21 cellular contexts compared by ENCODE assay signal in the genomic region with DNA sequence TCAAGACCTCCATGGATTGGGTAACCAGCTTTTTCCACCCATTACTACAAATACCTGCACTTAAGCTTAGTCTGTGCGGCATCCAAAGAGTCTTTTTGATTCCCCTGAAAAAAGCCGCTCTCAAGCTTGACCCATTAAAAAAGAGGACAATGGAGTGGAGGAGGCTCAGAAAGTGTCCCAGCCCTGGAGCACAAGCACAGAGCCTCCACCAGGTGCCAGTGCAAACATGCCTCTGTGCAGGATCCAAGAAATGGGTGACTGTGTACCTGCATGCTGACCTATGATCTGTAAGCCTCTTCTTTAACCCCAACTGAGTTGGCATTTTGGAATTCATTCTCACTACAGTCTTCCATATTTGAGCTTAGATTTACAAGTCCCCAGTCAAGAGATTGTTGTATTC.
DNase-seq lines count a peak whose midpoint lies in the region; ATAC-seq, FAIRE-seq and TF ChIP-seq lines count a peak whose summit lies in the region.
"Had no signal": no experiment of that assay in that cellular context is flagged by ENCODE, and none has a peak within 500 bp of the region (broad histone marks: within the 10 kb centered on the region; RNA-seq: fewer than 3 reads in every experiment).

No MANE protein-coding gene starts in this region.

- WGBS in H1 (ENCODE audit: extremely low coverage in 1 of 2, insufficient coverage in 1 of 2, insufficient read length in 1 of 2, insufficient replicate concordance in 2 of 2, low coverage in 1 of 2, low lambda C conversion rate in 2 of 2, missing lambda C conversion rate in 1 of 2), 2 experiments: 100% methylated on average over 2 of the region's 2 CpGs; no CpG with 5 or more reads in 1 of the 2 experiments
- 94 to 95% methylated on average over 2 of the region's 2 CpGs for WGBS in pancreas, 2 donors

- intact Hi-C loops in activated CD8-positive, alpha-beta T cell treated with anti-CD3 and anti-CD28 coated beads for 36 hours (cut with micrococcal nuclease): no loop called here
- intact Hi-C loops in CD4-positive, alpha-beta T cell (cut with DNase I, micrococcal nuclease): loop anchor here in 1 of 2 experiments (10.0 kb wide), 1 partner anchor 171 kb away; a partner anchor contains a TSS
- intact Hi-C loops in pancreas (cut with DNase I): no loop called here
- intact Hi-C loops in ascending aorta (cut with DNase I): no loop called here

- FAIRE-seq in H1 (lab: Jason Lieb, UNC): no peak
- FAIRE-seq in pancreas (lab: Jason Lieb, UNC): no peak
- FAIRE-seq: A549, GM12891 had no signal

- no peaks in the 10 kb centered on the region for H3K9me3 Mint-ChIP-seq in activated CD8-positive, alpha-beta T cell treated with anti-CD3 and anti-CD28 coated beads for 36 hours
- H3K9me3 Mint-ChIP-seq in activated CD8-positive, alpha-beta T cell treated with anti-CD3 and anti-CD28 coated beads, Interleukin-2, amount 10 ng/mL, durations not matched to agents 7 days and 5 days (ENCODE audit: insufficient read depth): no peaks in the 10 kb centered on the region
- H3K9me3 Mint-ChIP-seq in CD4-positive, alpha-beta T cell: no peaks in the 10 kb centered on the region

- no peak overlapping the region for H2AK5ac ChIP-seq in H1 (ENCODE audit: low read depth, low read length)

- H3K14ac ChIP-seq in H1 (ENCODE audit: insufficient read length): no peak overlapping the region

- H3K4me3 ChIP-seq in H1 (ENCODE audit: extremely low read depth in 1 of 4, insufficient read depth in 2 of 4, low read depth in 3 of 4, low read length in 4 of 4) (no peak overlapping the region), pancreas (no peak overlapping the region), ascending aorta (no peak overlapping the region)
- H3K4me3 ChIP-seq: A549, HAP-1, PC-9, SJCRH30 had no signal

- H3K23ac ChIP-seq in H1 (ENCODE audit: insufficient read length): no peak overlapping the region

- H2AFZ ChIP-seq in H1 (ENCODE audit: low read length): no peak overlapping the region
- H2AFZ ChIP-seq: PC-9 had no signal

- no peak overlapping the region for H3K56ac ChIP-seq in H1 (replicated peaks; ENCODE audit: insufficient read length, low read depth, low read length)

- no peaks in the 10 kb centered on the region for H3K9me3 ChIP-seq in CD4-positive, alpha-beta T cell (ENCODE audit: control insufficient read depth, low read length)
- H3K9me3 ChIP-seq in H1 (ENCODE audit: insufficient read depth in 2 of 2, low read depth in 1 of 2, low read length in 1 of 2) (no peaks in the 10 kb centered on the region), pancreas (no peaks in the 10 kb centered on the region), ascending aorta (no peaks in the 10 kb centered on the region)
- H3K9me3 ChIP-seq: A549, HAP-1, SJCRH30 had no signal

- H3K4me3 Mint-ChIP-seq in activated CD8-positive, alpha-beta T cell treated with anti-CD3 and anti-CD28 coated beads for 36 hours: no peak overlapping the region
- no peak overlapping the region for H3K4me3 Mint-ChIP-seq in activated CD8-positive, alpha-beta T cell treated with anti-CD3 and anti-CD28 coated beads, Interleukin-2, amount 10 ng/mL, durations not matched to agents 7 days and 5 days
- no peak overlapping the region for H3K4me3 Mint-ChIP-seq in CD4-positive, alpha-beta T cell

- no peaks in the 10 kb centered on the region for H3K36me3 Mint-ChIP-seq in activated CD8-positive, alpha-beta T cell treated with anti-CD3 and anti-CD28 coated beads for 36 hours (ENCODE audit: low read depth)
- H3K36me3 Mint-ChIP-seq in activated CD8-positive, alpha-beta T cell treated with anti-CD3 and anti-CD28 coated beads, Interleukin-2, amount 10 ng/mL, durations not matched to agents 7 days and 5 days (ENCODE audit: low read depth): no peaks in the 10 kb centered on the region
- no peaks in the 10 kb centered on the region for H3K36me3 Mint-ChIP-seq in CD4-positive, alpha-beta T cell (ENCODE audit: low read depth)

- H3K27ac Mint-ChIP-seq in activated CD8-positive, alpha-beta T cell treated with anti-CD3 and anti-CD28 coated beads for 36 hours: no peak overlapping the region
- H3K27ac Mint-ChIP-seq in activated CD8-positive, alpha-beta T cell treated with anti-CD3 and anti-CD28 coated beads, Interleukin-2, amount 10 ng/mL, durations not matched to agents 7 days and 5 days: no peak overlapping the region
- H3K27ac Mint-ChIP-seq in CD4-positive, alpha-beta T cell: no peak overlapping the region

- no peak overlapping the region for H3K4me2 ChIP-seq in H1 (ENCODE audit: insufficient read depth in 1 of 2, low read depth in 2 of 2, low read length in 2 of 2)
- H3K4me2 ChIP-seq: A549, KMS-11, PC-9 had no signal

- no peak for TF ChIP-seq EP300 in H1 (IDR thresholded peaks at IDR 0.05; ENCODE audit: borderline replicate concordance in 1 of 2, low read depth in 2 of 2, low read length in 2 of 2)

- peak; percentile 18 to 36; a peak in 3 of 4 replicates for TF ChIP-seq RAD21 in H1 (IDR thresholded peaks at IDR 0.05 in 1 of 2, conservative IDR thresholded peaks at IDR 0.05 in 1 of 2; ENCODE audit: low read depth in 2 of 2, low read length in 2 of 2)

- POLR2A ChIA-PET in activated CD8-positive, alpha-beta T cell treated with anti-CD3 and anti-CD28 coated beads for 36 hours (lab: Charles Lee): interaction anchor here (0.6 to 1.3 kb wide), 3 partner anchors 8 to 427 kb away, joined by 3 to 4 read pairs (median 3); no protein-coding TSS in a partner anchor
- POLR2A ChIA-PET in activated CD8-positive, alpha-beta T cell treated with anti-CD3 and anti-CD28 coated beads, Interleukin-2, amount 10 ng/mL, durations not matched to agents 7 days and 5 days (lab: Charles Lee): interaction anchor here (0.7 to 1.1 kb wide), 2 partner anchors 14 to 1384 kb away, joined by 3 to 4 read pairs; no protein-coding TSS in a partner anchor
- POLR2A ChIA-PET in CD4-positive, alpha-beta T cell (lab: Charles Lee): no interaction called here
- POLR2A ChIA-PET in H1 (lab: Charles Lee; ENCODE audit: partially characterized antibody): no interaction called here

- no peak overlapping the region for H4K5ac ChIP-seq in H1 (ENCODE audit: insufficient read length, low read depth, low read length)

- no peak overlapping the region for H2BK20ac ChIP-seq in H1 (ENCODE audit: low read length)

- CTCF ChIA-PET in activated CD8-positive, alpha-beta T cell treated with anti-CD3 and anti-CD28 coated beads for 36 hours (lab: Charles Lee): interaction anchor here (0.6 to 1.2 kb wide), 2 partner anchors 16 to 28 kb away, joined by 3 read pairs; no protein-coding TSS in a partner anchor
- CTCF ChIA-PET in activated CD8-positive, alpha-beta T cell treated with anti-CD3 and anti-CD28 coated beads, Interleukin-2, amount 10 ng/mL, durations not matched to agents 7 days and 5 days (lab: Charles Lee): interaction anchor here (0.6 to 1.4 kb wide), 2 partner anchors 26 to 164 kb away, joined by 4 to 5 read pairs; no protein-coding TSS in a partner anchor
- CTCF ChIA-PET in CD4-positive, alpha-beta T cell (lab: Charles Lee): no interaction called here
- CTCF ChIA-PET in H1 (lab: Charles Lee; ENCODE audit: partially characterized antibody): interaction anchor here (0.7 to 2.6 kb wide), 9 partner anchors 9 to 273 kb away, joined by 3 to 9 read pairs (median 5); no protein-coding TSS in a partner anchor

- TF ChIP-seq POLR2A in H1 (IDR thresholded peaks at IDR 0.05; ENCODE audit: control extremely low read depth in 1 of 2, low read depth in 2 of 2, low read length in 2 of 2): no peak

- no peaks in the 10 kb centered on the region for H3K79me1 ChIP-seq in H1 (ENCODE audit: low read depth, low read length)

- H4K20me1 ChIP-seq in H1 (replicated peaks in 1 of 2; ENCODE audit: control insufficient read depth in 1 of 2, insufficient read depth in 2 of 2, low read length in 2 of 2): no peaks in the 10 kb centered on the region

- ATAC-seq in activated CD8-positive, alpha-beta T cell treated with anti-CD3 and anti-CD28 coated beads for 36 hours: no peak
- ATAC-seq in activated CD8-positive, alpha-beta T cell treated with anti-CD3 and anti-CD28 coated beads, Interleukin-2, amount 10 ng/mL, durations not matched to agents 7 days and 5 days: no peak
- ATAC-seq in CD4-positive, alpha-beta T cell (ENCODE audit: poor library complexity): peak; percentile 48
- ATAC-seq in pancreas: no peak
- ATAC-seq in GM21526 (IDR thresholded peaks at IDR 0.05; ENCODE audit: low FRiP score, unreplicated experiment): no peak
- ATAC-seq: A549 had no signal

- peak; percentile 4 for DNase-seq in activated CD8-positive, alpha-beta T cell treated with anti-CD3 and anti-CD28 coated beads for 36 hours
- DNase-seq in activated CD8-positive, alpha-beta T cell treated with anti-CD3 and anti-CD28 coated beads, Interleukin-2, amount 10 ng/mL, durations not matched to agents 7 days and 5 days: no peak
- DNase-seq in CD4-positive, alpha-beta T cell: peak in 3 of 10 experiments; percentile 1 to 8 (median 3)
- DNase-seq in H1 (ENCODE audit: low read depth in 1 of 2, low spot score in 2 of 2) (no peak), pancreas (no peak), ascending aorta (ENCODE audit: low spot score in 2 of 2) (no peak)
- DNase-seq: C1 segment of cervical spinal cord, COR-L47, NCI-H1048, NCI-H1436 treated with DMSO at 0.1 percent for 48 hours, NCI-H2081 treated with DMSO at 0.1 percent for 48 hours, NCI-H510A, NCI-H82, PC-9, SJCRH30 had no signal

- no peaks in the 10 kb centered on the region for H3K23me2 ChIP-seq in H1 (ENCODE audit: low read depth, low read length)

- no peak overlapping the region for H4K8ac ChIP-seq in H1 (ENCODE audit: extremely low read depth, insufficient read depth, low read length)

- no peak overlapping the region for H3K9ac ChIP-seq in H1 (replicated peaks in 1 of 4; ENCODE audit: extremely low read depth in 1 of 4, low read depth in 3 of 4, low read length in 3 of 4)
- H3K9ac ChIP-seq: KMS-11 had no signal

- no peak overlapping the region for H3K18ac ChIP-seq in H1 (ENCODE audit: extremely low read depth, low read length)

- no peaks in the 10 kb centered on the region for H3K27me3 Mint-ChIP-seq in activated CD8-positive, alpha-beta T cell treated with anti-CD3 and anti-CD28 coated beads for 36 hours
- no peaks in the 10 kb centered on the region for H3K27me3 Mint-ChIP-seq in activated CD8-positive, alpha-beta T cell treated with anti-CD3 and anti-CD28 coated beads, Interleukin-2, amount 10 ng/mL, durations not matched to agents 7 days and 5 days (ENCODE audit: low read depth)
- no peaks in the 10 kb centered on the region for H3K27me3 Mint-ChIP-seq in CD4-positive, alpha-beta T cell

- H3K36me3 ChIP-seq in H1 (ENCODE audit: control insufficient read depth in 2 of 4, insufficient read depth in 4 of 4, low read length in 3 of 4): no peaks in the 10 kb centered on the region
- H3K36me3 ChIP-seq in pancreas: no peaks in the 10 kb centered on the region
- no peaks in the 10 kb centered on the region for H3K36me3 ChIP-seq in ascending aorta
- H3K36me3 ChIP-seq: HAP-1, SJCRH30 had no signal

- H3K4ac ChIP-seq in H1 (replicated peaks; ENCODE audit: insufficient read length, low read depth, low read length): no peak overlapping the region

- no peaks in the 10 kb centered on the region for H3K79me2 ChIP-seq in H1 (ENCODE audit: control insufficient read depth in 1 of 2, insufficient read depth in 2 of 2, low read length in 2 of 2)

- no peak overlapping the region for H3K27ac ChIP-seq in CD4-positive, alpha-beta T cell (ENCODE audit: low read depth, low read length)
- H3K27ac ChIP-seq in H1 (ENCODE audit: low read depth, low read length) (no peak overlapping the region), pancreas (no peak overlapping the region), ascending aorta (no peak overlapping the region)
- H3K27ac ChIP-seq: A549, KMS-11, PC-9, SJCRH30 had no signal

- no peak overlapping the region for H2BK120ac ChIP-seq in H1 (replicated peaks; ENCODE audit: low read depth, low read length)

- H4K91ac ChIP-seq in H1 (replicated peaks; ENCODE audit: insufficient read length, low read length): no peak overlapping the region

- H3K27me3 ChIP-seq in CD4-positive, alpha-beta T cell (ENCODE audit: control insufficient read depth, insufficient read depth, low read length): no peaks in the 10 kb centered on the region
- H3K27me3 ChIP-seq in H1 (replicated peaks in 1 of 4; ENCODE audit: control insufficient read depth in 3 of 4, extremely low read depth in 1 of 4, insufficient read depth in 3 of 4, low read length in 3 of 4) (no peaks in the 10 kb centered on the region), pancreas (no peaks in the 10 kb centered on the region), ascending aorta (no peaks in the 10 kb centered on the region)
- H3K27me3 ChIP-seq: SJCRH30 had no signal

- no peak for TF ChIP-seq CTCF in activated CD8-positive, alpha-beta T cell treated with anti-CD3 and anti-CD28 coated beads for 36 hours (IDR thresholded peaks at IDR 0.05)
- TF ChIP-seq CTCF in CD4-positive, alpha-beta T cell (IDR thresholded peaks at IDR 0.05): peak; percentile 26
- TF ChIP-seq CTCF in GM12873 (IDR thresholded peaks at IDR 0.05; ENCODE audit: insufficient read depth, low read depth, low read length, missing control alignments) (peak; percentile 21), H1 (IDR thresholded peaks at IDR 0.05; ENCODE audit: control extremely low read depth in 1 of 3, insufficient read depth in 1 of 3, low read depth in 1 of 3, low read length in 3 of 3) (no peak), pancreas (IDR thresholded peaks at IDR 0.05) (no peak), ascending aorta (IDR thresholded peaks at IDR 0.05) (no peak)

- H2BK12ac ChIP-seq in H1 (ENCODE audit: low read depth, low read length): no peak overlapping the region

- no peak overlapping the region for H2BK5ac ChIP-seq in H1 (ENCODE audit: low read depth, low read length)

- H2BK15ac ChIP-seq in H1 (ENCODE audit: low read length): no peak overlapping the region

- no peaks in the 10 kb centered on the region for H3K4me1 Mint-ChIP-seq in activated CD8-positive, alpha-beta T cell treated with anti-CD3 and anti-CD28 coated beads for 36 hours (ENCODE audit: low read depth)
- H3K4me1 Mint-ChIP-seq in activated CD8-positive, alpha-beta T cell treated with anti-CD3 and anti-CD28 coated beads, Interleukin-2, amount 10 ng/mL, durations not matched to agents 7 days and 5 days (ENCODE audit: low read depth): no peaks in the 10 kb centered on the region
- H3K4me1 Mint-ChIP-seq in CD4-positive, alpha-beta T cell (ENCODE audit: low read depth): no peaks in the 10 kb centered on the region

- H3K4me1 ChIP-seq in H1 (replicated peaks in 1 of 4; ENCODE audit: control insufficient read depth in 3 of 4, insufficient read depth in 4 of 4, low read length in 3 of 4) (no peaks in the 10 kb centered on the region), pancreas (no peaks in the 10 kb centered on the region), ascending aorta (no peaks in the 10 kb centered on the region)
- H3K4me1 ChIP-seq: A549, HAP-1, SJCRH30 had no signal

Comparison
In these comparisons a context has a peak if more than half of its experiments do, and no peak if none do; other contexts are left out.
1. CTCF ChIP-seq: peak in CD4-positive, alpha-beta T cell (single experiment) and GM12873 (single experiment); none in activated CD8-positive, alpha-beta T cell treated with anti-CD3 and anti-CD28 coated beads for 36 hours (single experiment), H1 (0 of 3), pancreas (0 of 4) and ascending aorta (0 of 3).
2. POLR2A ChIA-PET loops: an anchor here in activated CD8-positive, alpha-beta T cell treated with anti-CD3 and anti-CD28 coated beads for 36 hours (0.6 to 1.3 kb wide) and activated CD8-positive, alpha-beta T cell treated with anti-CD3 and anti-CD28 coated beads, Interleukin-2, amount 10 ng/mL, durations not matched to agents 7 days and 5 days (0.7 to 1.1 kb wide); none called in CD4-positive, alpha-beta T cell and H1.